8 cellular contexts compared by ENCODE assay signal in genomic region chr19:2636897-2637683, GRCh38.
DNase-seq lines count a peak whose midpoint lies in the region; ATAC-seq and TF ChIP-seq lines count a peak whose summit lies in the region.

No MANE protein-coding gene starts in this region.

- H3K36me3 Mint-ChIP-seq in CD8-positive, alpha-beta T cell, result no peaks in the 10 kb centered on the region

- H3K27me3 Mint-ChIP-seq in CD8-positive, alpha-beta T cell (ENCODE audit: low read depth), result no peaks in the 10 kb centered on the region

- TF ChIP-seq RAD21 in Ishikawa (IDR thresholded peaks at IDR 0.05; ENCODE audit: low read depth), result peak; percentile 82

- TF ChIP-seq EP300 in Ishikawa (IDR thresholded peaks at IDR 0.05; ENCODE audit: borderline replicate concordance), result no peak

- DNase-seq in CD8-positive, alpha-beta T cell, result peak; percentile 59 to 84 (median 74)
- DNase-seq in activated CD4-positive, alpha-beta T cell treated with anti-CD3 and anti-CD28 coated beads for 1 hour, result peak; percentile 68
- DNase-seq in central memory CD4-positive, alpha-beta T cell, result peak; percentile 60
- DNase-seq in kidney epithelial cell (ENCODE audit: low read depth), result no peak
- DNase-seq in stimulated activated CD4-positive, alpha-beta T cell treated with anti-CD3 and anti-CD28 coated beads, Interleukin-2, amount 100 ng/mL, for 4 hours (ENCODE audit: low read depth), result peak; percentile 67
- DNase-seq in SHP77 treated with DMSO at 0.1 percent for 48 hours (lab: John Stamatoyannopoulos, UW), result no peak

- no peak overlapping the region for H3K4me3 Mint-ChIP-seq in CD8-positive, alpha-beta T cell

- no peaks in the 10 kb centered on the region for H3K27me3 ChIP-seq in CD8-positive, alpha-beta T cell (ENCODE audit: insufficient read depth, low read length)
- H3K27me3 ChIP-seq in kidney epithelial cell (ENCODE audit: control insufficient read depth, insufficient read depth, low read length), result no peaks in the 10 kb centered on the region

- CTCF ChIA-PET in CD8-positive, alpha-beta T cell (lab: Charles Lee), result interaction anchor here (0.5 to 7.3 kb wide), 27 partner anchors 9 to 338 kb away, joined by 3 to 108 read pairs (median 3); partner anchors contain the start of genes GADD45B and SLC39A3

- H3K9me3 ChIP-seq in CD8-positive, alpha-beta T cell (ENCODE audit: low read length), result no peaks in the 10 kb centered on the region

- no peak overlapping the region for H3K27ac ChIP-seq in CD8-positive, alpha-beta T cell (ENCODE audit: low read depth, low read length)

- no peak overlapping the region for H3K4me3 ChIP-seq in CD8-positive, alpha-beta T cell (ENCODE audit: low read depth, low read length)
- H3K4me3 ChIP-seq in kidney epithelial cell (ENCODE audit: low read depth, low read length), result no peak overlapping the region

- H3K36me3 ChIP-seq in CD8-positive, alpha-beta T cell (ENCODE audit: insufficient read depth, low read length), result no peaks in the 10 kb centered on the region
- H3K36me3 ChIP-seq in kidney epithelial cell (ENCODE audit: control insufficient read depth, insufficient read depth, low read length), result no peaks in the 10 kb centered on the region

- intact Hi-C loops in CD8-positive, alpha-beta T cell (cut with DNase I, micrococcal nuclease), result loop anchor here (1.0 to 2.0 kb wide), 6 partner anchors 16 to 481 kb away; partner anchors contain the start of genes PLEKHJ1 (in 1 of the 2) and SF3A2 (in 1 of the 2)

- peak; percentile 70 for TF ChIP-seq CTCF in CD8-positive, alpha-beta T cell (IDR thresholded peaks at IDR 0.05)
- TF ChIP-seq CTCF in kidney epithelial cell (IDR thresholded peaks at IDR 0.05; ENCODE audit: insufficient read depth, low read length, poor library complexity, severe bottlenecking), result peak; percentile 98

- H3K27ac Mint-ChIP-seq in CD8-positive, alpha-beta T cell, result no peak overlapping the region

- no peaks in the 10 kb centered on the region for H3K9me3 Mint-ChIP-seq in CD8-positive, alpha-beta T cell

- POLR2A ChIA-PET in CD8-positive, alpha-beta T cell (lab: Charles Lee), result interaction anchor here (0.7 to 2.0 kb wide), 3 partner anchors 15 to 161 kb away, joined by 3 to 10 read pairs (median 10); partner anchors contain the start of gene GADD45B

- peaks cover 9% of the 10 kb centered on the region for H3K4me1 Mint-ChIP-seq in CD8-positive, alpha-beta T cell (ENCODE audit: low read depth)

- H3K4me1 ChIP-seq in CD8-positive, alpha-beta T cell (ENCODE audit: insufficient read depth, low read length), result peaks cover 12% of the 10 kb centered on the region

- peak; percentile 99 for ATAC-seq in CD8-positive, alpha-beta T cell
- no peak for ATAC-seq in GM21737 (IDR thresholded peaks at IDR 0.05; ENCODE audit: unreplicated experiment)

TF ChIP-seq in Ishikawa, 13 proteins besides CTCF, POLR2A, EP300 and RAD21:
- TF ChIP-seq, protein P1, sequence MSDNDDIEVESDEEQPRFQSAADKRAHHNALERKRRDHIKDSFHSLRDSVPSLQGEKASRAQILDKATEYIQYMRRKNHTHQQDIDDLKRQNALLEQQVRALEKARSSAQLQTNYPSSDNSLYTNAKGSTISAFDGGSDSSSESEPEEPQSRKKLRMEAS (IDR thresholded peaks at IDR 0.05), result no peak
- TF ChIP-seq NFIC (IDR thresholded peaks at IDR 0.05) (peak; percentile 36), CEBPB (IDR thresholded peaks at IDR 0.05) (no peak), FOXM1 (IDR thresholded peaks at IDR 0.05; ENCODE audit: borderline replicate concordance, low read depth) (no peak), ZBTB7A (IDR thresholded peaks at IDR 0.05; ENCODE audit: low read depth) (peak; percentile 88)

Comparison
In these comparisons a context has a peak if more than half of its experiments do, and no peak if none do; other contexts are left out.
1. DNase-seq: peak in CD8-positive, alpha-beta T cell (7 of 7), activated CD4-positive, alpha-beta T cell treated with anti-CD3 and anti-CD28 coated beads for 1 hour (single experiment), central memory CD4-positive, alpha-beta T cell (single experiment) and stimulated activated CD4-positive, alpha-beta T cell treated with anti-CD3 and anti-CD28 coated beads, Interleukin-2, amount 100 ng/mL, for 4 hours (single experiment); none in kidney epithelial cell (single experiment) and SHP77 treated with DMSO at 0.1 percent for 48 hours (single experiment).